8 cellular contexts compared by ENCODE assay signal in genomic region chr4:82865592-82865991, GRCh38. TPM values are rescaled to one million over a fixed set of nuclear protein-coding genes. Genes with fewer than 3 reads are reported as not detected.
DNase-seq lines count a peak whose midpoint lies in the region; ATAC-seq lines count a peak whose summit lies in the region.

No MANE protein-coding gene starts in this region.

- H3K9me3 Mint-ChIP-seq in activated T-helper 17 cell treated with anti-CD3 and anti-CD28 coated beads, Interleukin-2, amount 50 U/mL, for 72 hours = no peaks in the 10 kb centered on the region

- ATAC-seq in activated T-helper 17 cell treated with anti-CD3 and anti-CD28 coated beads, Interleukin-2, amount 50 U/mL, for 72 hours (replicated peaks) = peak; percentile 85
- ATAC-seq in GM19463 (IDR thresholded peaks at IDR 0.05; ENCODE audit: unreplicated experiment) = no peak

- no peaks in the 10 kb centered on the region for H3K9me3 ChIP-seq in HAP-1

- DNase-seq in stimulated activated CD4-positive, alpha-beta T cell treated with anti-CD3 and anti-CD28 coated beads, Interleukin-4, amount 100 ng/mL, for 24 hours = peak; percentile 13
- no peak for DNase-seq in stimulated activated CD4-positive, alpha-beta T cell treated with anti-CD3 and anti-CD28 coated beads, Interleukin-2, amount 100 ng/mL, for 24 hours
- DNase-seq in iris pigment epithelial cell (ENCODE audit: low read depth) (peak; percentile 97), NCI-H2227 (lab: John Stamatoyannopoulos, UW; ENCODE audit: unreplicated experiment) (no peak), HAP-1 (ENCODE audit: low spot score in 2 of 2) (no peak), anterior cingulate cortex (lab: John Stamatoyannopoulos, UW) (no peak)

- H3K4me3 ChIP-seq in HAP-1 = no peak overlapping the region

- H3K27ac Mint-ChIP-seq in activated T-helper 17 cell treated with anti-CD3 and anti-CD28 coated beads, Interleukin-2, amount 50 U/mL, for 72 hours = peak overlapping the region; percentile 96

- in situ Hi-C loops in HAP-1 (cut with MboI; ENCODE audit: low sequenced_read_pairs) = loop anchor here (25.0 kb wide), 1 partner anchor 403 kb away; no protein-coding TSS in a partner anchor

- peaks cover 81% of the 10 kb centered on the region for H3K36me3 ChIP-seq in HAP-1 (replicated peaks)

- H3K4me1 Mint-ChIP-seq in activated T-helper 17 cell treated with anti-CD3 and anti-CD28 coated beads, Interleukin-2, amount 50 U/mL, for 72 hours = peaks cover 18% of the 10 kb centered on the region

- no peaks in the 10 kb centered on the region for H3K4me1 ChIP-seq in HAP-1

- H3K27me3 Mint-ChIP-seq in activated T-helper 17 cell treated with anti-CD3 and anti-CD28 coated beads, Interleukin-2, amount 50 U/mL, for 72 hours = no peaks in the 10 kb centered on the region

- H3K36me3 Mint-ChIP-seq in activated T-helper 17 cell treated with anti-CD3 and anti-CD28 coated beads, Interleukin-2, amount 50 U/mL, for 72 hours (ENCODE audit: low read depth) = peaks cover 97% of the 10 kb centered on the region

- no peaks in the 10 kb centered on the region for H3K27me3 ChIP-seq in HAP-1 (ENCODE audit: low read depth)

- peak overlapping the region; percentile 80 for H3K4me3 Mint-ChIP-seq in activated T-helper 17 cell treated with anti-CD3 and anti-CD28 coated beads, Interleukin-2, amount 50 U/mL, for 72 hours

RNA-seq across cellular contexts. Expression of gene SEC31A, which starts 25.4 kb away (rescaled TPM):
- 100 to 1,000 TPM in 1 of 2 donors, 10 to 100 TPM in 1; 82.6 to 124 TPM for total RNA-seq in activated T-helper 17 cell treated with anti-CD3 and anti-CD28 coated beads, Interleukin-2, amount 50 U/mL, for 72 hours

RNA-seq across cellular contexts. Expression of gene THAP9, which starts 34.9 kb away (rescaled TPM):
- total RNA-seq in activated T-helper 17 cell treated with anti-CD3 and anti-CD28 coated beads, Interleukin-2, amount 50 U/mL, for 72 hours = 1 to 10 TPM; 1.5 to 1.9 TPM

Comparison
In these comparisons a context has a peak if more than half of its experiments do, and no peak if none do; other contexts are left out.
1. DNase-seq: peak in stimulated activated CD4-positive, alpha-beta T cell treated with anti-CD3 and anti-CD28 coated beads, Interleukin-4, amount 100 ng/mL, for 24 hours (single experiment) and iris pigment epithelial cell (single experiment); none in stimulated activated CD4-positive, alpha-beta T cell treated with anti-CD3 and anti-CD28 coated beads, Interleukin-2, amount 100 ng/mL, for 24 hours (0 of 2), NCI-H2227 (single experiment), HAP-1 (0 of 2) and anterior cingulate cortex (0 of 58).